In the genomic region with DNA sequence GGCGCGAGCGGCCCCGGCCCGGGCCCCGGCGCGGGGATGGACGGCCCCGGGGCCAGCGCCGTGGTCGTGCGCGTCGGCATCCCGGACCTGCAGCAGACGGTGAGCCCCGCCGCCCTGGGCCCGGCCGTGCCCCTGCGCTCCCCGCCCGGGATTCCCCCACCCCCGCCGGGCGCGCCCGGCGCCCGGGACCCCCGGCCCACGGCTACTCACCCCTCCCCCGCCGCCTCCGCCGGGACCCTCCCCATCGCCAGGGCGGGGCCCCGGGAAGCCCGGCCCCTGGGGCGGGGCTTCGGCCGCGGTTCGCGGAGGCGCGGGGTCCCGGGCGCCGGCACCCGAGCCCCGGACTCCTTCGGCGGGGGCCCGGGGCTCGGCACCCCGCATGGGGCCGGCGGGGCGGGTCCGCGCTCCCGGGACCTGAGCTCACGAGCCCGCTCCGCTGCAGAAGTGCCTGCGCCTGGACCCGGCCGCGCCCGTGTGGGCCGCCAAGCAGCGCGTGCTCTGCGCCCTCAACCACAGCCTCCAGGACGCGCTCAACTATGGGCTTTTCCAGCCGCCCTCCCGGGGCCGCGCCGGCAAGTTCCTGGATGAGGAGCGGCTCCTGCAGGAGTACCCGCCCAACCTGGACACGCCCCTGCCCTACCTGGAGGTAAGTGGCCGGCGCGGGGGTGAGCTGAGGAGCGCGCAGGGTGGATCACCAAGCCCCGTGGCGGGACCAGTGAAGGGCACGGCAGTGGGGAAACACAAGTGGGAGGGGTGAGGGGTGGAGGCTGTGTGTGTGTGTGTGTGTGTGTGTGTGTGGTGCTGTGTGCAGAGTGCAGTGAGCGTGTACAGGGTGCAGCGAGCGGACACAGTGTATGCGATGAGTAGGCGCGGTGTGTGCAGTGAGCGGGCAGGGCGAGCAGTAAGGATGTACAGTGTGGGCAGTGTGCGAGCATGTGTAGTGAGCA, we compare ENCODE assay signal across 1 cellular context.
TF ChIP-seq lines count a peak whose summit lies in the region.

No MANE protein-coding gene starts in this region.

TF ChIP-seq in HepG2, 621 proteins besides CTCF, POLR2A, EP300 and RAD21 (continued from another document):
- TF ChIP-seq, protein P1, sequence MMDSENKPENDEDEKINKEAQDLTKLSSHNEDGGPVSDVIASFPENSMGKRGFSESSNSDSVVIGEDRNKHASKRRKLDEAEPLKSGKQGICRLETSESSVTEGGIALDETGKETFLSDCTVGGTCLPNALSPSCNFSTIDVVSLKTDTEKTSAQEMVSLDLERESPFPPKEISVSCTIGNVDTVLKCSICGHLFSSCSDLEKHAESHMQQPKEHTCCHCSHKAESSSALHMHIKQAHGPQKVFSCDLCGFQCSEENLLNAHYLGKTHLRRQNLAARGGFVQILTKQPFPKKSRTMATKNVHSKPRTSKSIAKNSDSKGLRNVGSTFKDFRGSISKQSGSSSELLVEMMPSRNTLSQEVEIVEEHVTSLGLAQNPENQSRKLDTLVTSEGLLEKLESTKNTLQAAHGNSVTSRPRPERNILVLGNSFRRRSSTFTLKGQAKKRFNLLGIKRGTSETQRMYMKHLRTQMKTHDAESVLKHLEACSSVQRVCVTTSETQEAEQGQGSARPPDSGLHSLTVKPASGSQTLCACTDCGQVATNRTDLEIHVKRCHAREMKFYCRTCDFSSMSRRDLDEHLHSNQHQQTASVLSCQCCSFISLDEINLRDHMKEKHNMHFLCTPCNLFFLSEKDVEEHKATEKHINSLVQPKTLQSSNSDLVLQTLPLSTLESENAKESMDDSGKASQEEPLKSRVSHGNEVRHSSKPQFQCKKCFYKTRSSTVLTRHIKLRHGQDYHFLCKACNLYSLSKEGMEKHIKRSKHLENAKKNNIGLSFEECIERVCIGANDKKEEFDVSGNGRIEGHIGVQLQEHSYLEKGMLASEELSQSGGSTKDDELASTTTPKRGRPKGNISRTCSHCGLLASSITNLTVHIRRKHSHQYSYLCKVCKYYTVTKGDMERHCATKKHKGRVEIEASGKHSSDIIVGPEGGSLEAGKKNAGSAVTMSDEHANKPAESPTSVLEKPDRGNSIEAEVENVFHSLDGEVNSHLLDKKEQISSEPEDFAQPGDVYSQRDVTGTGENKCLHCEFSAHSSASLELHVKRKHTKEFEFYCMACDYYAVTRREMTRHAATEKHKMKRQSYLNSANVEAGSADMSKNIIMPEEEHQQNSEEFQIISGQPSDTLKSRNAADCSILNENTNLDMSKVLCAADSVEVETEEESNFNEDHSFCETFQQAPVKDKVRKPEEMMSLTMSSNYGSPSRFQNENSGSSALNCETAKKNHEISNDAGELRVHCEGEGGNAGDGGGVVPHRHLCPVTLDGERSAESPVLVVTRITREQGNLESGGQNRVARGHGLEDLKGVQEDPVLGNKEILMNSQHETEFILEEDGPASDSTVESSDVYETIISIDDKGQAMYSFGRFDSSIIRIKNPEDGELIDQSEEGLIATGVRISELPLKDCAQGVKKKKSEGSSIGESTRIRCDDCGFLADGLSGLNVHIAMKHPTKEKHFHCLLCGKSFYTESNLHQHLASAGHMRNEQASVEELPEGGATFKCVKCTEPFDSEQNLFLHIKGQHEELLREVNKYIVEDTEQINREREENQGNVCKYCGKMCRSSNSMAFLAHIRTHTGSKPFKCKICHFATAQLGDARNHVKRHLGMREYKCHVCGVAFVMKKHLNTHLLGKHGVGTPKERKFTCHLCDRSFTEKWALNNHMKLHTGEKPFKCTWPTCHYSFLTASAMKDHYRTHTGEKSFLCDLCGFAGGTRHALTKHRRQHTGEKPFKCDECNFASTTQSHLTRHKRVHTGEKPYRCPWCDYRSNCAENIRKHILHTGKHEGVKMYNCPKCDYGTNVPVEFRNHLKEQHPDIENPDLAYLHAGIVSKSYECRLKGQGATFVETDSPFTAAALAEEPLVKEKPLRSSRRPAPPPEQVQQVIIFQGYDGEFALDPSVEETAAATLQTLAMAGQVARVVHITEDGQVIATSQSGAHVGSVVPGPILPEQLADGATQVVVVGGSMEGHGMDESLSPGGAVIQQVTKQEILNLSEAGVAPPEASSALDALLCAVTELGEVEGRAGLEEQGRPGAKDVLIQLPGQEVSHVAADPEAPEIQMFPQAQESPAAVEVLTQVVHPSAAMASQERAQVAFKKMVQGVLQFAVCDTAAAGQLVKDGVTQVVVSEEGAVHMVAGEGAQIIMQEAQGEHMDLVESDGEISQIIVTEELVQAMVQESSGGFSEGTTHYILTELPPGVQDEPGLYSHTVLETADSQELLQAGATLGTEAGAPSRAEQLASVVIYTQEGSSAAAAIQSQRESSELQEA (CRISPR knock-in tag; IDR thresholded peaks at IDR 0.05; ENCODE audit: not compliant biosample characterization) = no peak
- no peak for TF ChIP-seq HDAC6 (IDR thresholded peaks at IDR 0.05; ENCODE audit: low read depth, low read length)
- TF ChIP-seq EHMT2 (IDR thresholded peaks at IDR 0.05; ENCODE audit: borderline replicate concordance, low read depth, low read length) = no peak
- no peak for TF ChIP-seq ZNF883 (CRISPR knock-in tag; IDR thresholded peaks at IDR 0.05; ENCODE audit: not compliant biosample characterization)
- no peak for TF ChIP-seq TRIM24 (CRISPR knock-in tag; IDR thresholded peaks at IDR 0.05)
- TF ChIP-seq POLR2G (IDR thresholded peaks at IDR 0.05; ENCODE audit: low read depth, low read length) = no peak
- no peak for TF ChIP-seq ZNF235 (CRISPR knock-in tag; IDR thresholded peaks at IDR 0.05; ENCODE audit: borderline replicate concordance)
- no peak for TF ChIP-seq ZBTB7B (CRISPR knock-in tag; IDR thresholded peaks at IDR 0.05)
- no peak for TF ChIP-seq ZNF652 (CRISPR knock-in tag; IDR thresholded peaks at IDR 0.05; ENCODE audit: borderline replicate concordance, low read depth)
- 0 out of 2 replicates have a peak, but pooled peaks have one; percentile 20 for TF ChIP-seq RNF2 (conservative IDR thresholded peaks at IDR 0.05; ENCODE audit: low read depth)
- TF ChIP-seq, protein P2, sequence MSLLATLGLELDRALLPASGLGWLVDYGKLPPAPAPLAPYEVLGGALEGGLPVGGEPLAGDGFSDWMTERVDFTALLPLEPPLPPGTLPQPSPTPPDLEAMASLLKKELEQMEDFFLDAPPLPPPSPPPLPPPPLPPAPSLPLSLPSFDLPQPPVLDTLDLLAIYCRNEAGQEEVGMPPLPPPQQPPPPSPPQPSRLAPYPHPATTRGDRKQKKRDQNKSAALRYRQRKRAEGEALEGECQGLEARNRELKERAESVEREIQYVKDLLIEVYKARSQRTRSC (CRISPR knock-in tag; IDR thresholded peaks at IDR 0.05; ENCODE audit: low read depth) = no peak
- no peak for TF ChIP-seq PTBP1 (IDR thresholded peaks at IDR 0.05; ENCODE audit: low read depth, low read length, poor library complexity, severe bottlenecking)
- no peak for TF ChIP-seq NAIF1 (CRISPR knock-in tag; IDR thresholded peaks at IDR 0.05; ENCODE audit: borderline replicate concordance)
- TF ChIP-seq ZBTB42 (CRISPR knock-in tag; IDR thresholded peaks at IDR 0.05) = no peak
- no peak for TF ChIP-seq PAF1 (CRISPR knock-in tag; IDR thresholded peaks at IDR 0.05)
- TF ChIP-seq WIZ (CRISPR knock-in tag; IDR thresholded peaks at IDR 0.05) = no peak
- TF ChIP-seq THAP11 (CRISPR knock-in tag; IDR thresholded peaks at IDR 0.05) = no peak
- no peak for TF ChIP-seq ZNF383 (CRISPR knock-in tag; IDR thresholded peaks at IDR 0.05; ENCODE audit: borderline replicate concordance)
- TF ChIP-seq SP1 (IDR thresholded peaks at IDR 0.05) = no peak
- TF ChIP-seq SP1 (CRISPR knock-in tag; IDR thresholded peaks at IDR 0.05) = no peak
- no peak for TF ChIP-seq U2AF1 (optimal IDR thresholded peaks at IDR 0.05; ENCODE audit: low read depth, low read length)
- TF ChIP-seq ZNF264 (CRISPR knock-in tag; IDR thresholded peaks at IDR 0.05) = no peak
- TF ChIP-seq ZNF891 (CRISPR knock-in tag; IDR thresholded peaks at IDR 0.05) = no peak
- no peak for TF ChIP-seq HNRNPL (IDR thresholded peaks at IDR 0.05; ENCODE audit: low read depth, low read length)
- no peak for TF ChIP-seq GZF1 (CRISPR knock-in tag; IDR thresholded peaks at IDR 0.05)
- no peak for TF ChIP-seq TSC22D2 (CRISPR knock-in tag; IDR thresholded peaks at IDR 0.05; ENCODE audit: borderline replicate concordance)
- no peak for TF ChIP-seq TBX3 (IDR thresholded peaks at IDR 0.05; ENCODE audit: borderline replicate concordance)
- TF ChIP-seq FOXA1 (IDR thresholded peaks at IDR 0.05) = no peak
- no peak for TF ChIP-seq FOXA1 (CRISPR knock-in tag; IDR thresholded peaks at IDR 0.05)
- TF ChIP-seq MXI1 (IDR thresholded peaks at IDR 0.05; ENCODE audit: borderline replicate concordance, low read depth, low read length) = no peak
- 0 out of 2 replicates have a peak, but pooled peaks have one; percentile 50 for TF ChIP-seq ZNF724P (CRISPR knock-in tag; IDR thresholded peaks at IDR 0.05; ENCODE audit: borderline replicate concordance)
